8 cellular contexts compared by ENCODE assay signal in the genomic region with DNA sequence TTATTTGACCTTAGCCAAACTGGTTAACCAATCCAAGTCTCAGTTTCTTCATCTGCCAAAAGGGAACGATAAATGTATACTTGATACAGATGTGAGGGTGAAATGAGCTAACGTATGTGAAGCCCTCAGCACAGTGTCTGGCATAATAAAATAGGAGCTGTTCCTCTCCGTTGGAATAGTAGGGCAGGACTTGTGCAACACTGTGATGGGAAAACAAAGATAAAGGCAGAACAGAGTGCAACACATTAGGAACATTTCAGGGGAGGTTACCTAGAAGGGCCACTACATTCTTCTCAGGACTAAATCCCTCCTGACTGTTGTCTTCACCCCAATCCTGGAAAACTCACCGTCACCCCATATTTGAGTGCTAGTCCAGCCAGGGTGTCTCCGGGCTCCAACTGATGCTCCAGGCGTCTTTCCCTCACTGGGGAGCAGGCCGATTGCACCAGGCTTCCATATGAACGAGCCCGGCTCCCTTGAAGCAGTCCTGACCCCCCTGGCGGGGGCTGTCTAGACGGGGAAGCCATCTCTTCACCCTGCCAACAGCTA. TPM values are rescaled to one million over a fixed set of nuclear protein-coding genes. Genes with fewer than 3 reads are reported as not detected.
DNase-seq lines count a peak whose midpoint lies in the region; ATAC-seq and TF ChIP-seq lines count a peak whose summit lies in the region.

No MANE protein-coding gene starts in this region.

- H3K36me3 ChIP-seq in KOPT-K1 (ENCODE audit: insufficient read depth, low read length), result peaks cover 41% of the 10 kb centered on the region

- TF ChIP-seq CTCF in 22Rv1 (IDR thresholded peaks at IDR 0.05), result no peak
- TF ChIP-seq CTCF in coronary artery (IDR thresholded peaks at IDR 0.05), result no peak

- H3K9me3 ChIP-seq in KOPT-K1 (ENCODE audit: insufficient read depth, low read length, poor library complexity, severe bottlenecking), result no peaks in the 10 kb centered on the region

- H3K4me3 ChIP-seq in coronary artery, result peak overlapping the region; percentile 77

- H3K27ac ChIP-seq in 22Rv1 (peak overlapping the region; percentile 68), KOPT-K1 (ENCODE audit: low read depth, low read length, poor library complexity, severe bottlenecking) (peak overlapping the region; percentile 76), coronary artery (peak overlapping the region; percentile 84 to 93)

- no peak for DNase-seq in coronary artery (ENCODE audit: low spot score)
- DNase-seq in midbrain (lab: John Stamatoyannopoulos, UW), result peak; percentile 62
- no peak for DNase-seq in HT-29 (ENCODE audit: low spot score)
- DNase-seq in NCI-H1436 (lab: John Stamatoyannopoulos, UW), result no peak

- no peak for ATAC-seq in GM21737 (IDR thresholded peaks at IDR 0.05; ENCODE audit: unreplicated experiment)
- ATAC-seq in HG03460 (IDR thresholded peaks at IDR 0.05; ENCODE audit: unreplicated experiment), result no peak

RNA-seq across cellular contexts. Expression of gene LYSMD1, which starts 0.9 kb away (rescaled TPM):
- total RNA-seq in HT-29 (2014; rRNA removed; shearing (Covaris generic)), result 0.43 and 0.60 TPM in 2 replicates

RNA-seq across cellular contexts. Expression of gene SCNM1, which starts 1.1 kb away (rescaled TPM):
- total RNA-seq in HT-29 (2014; rRNA removed; shearing (Covaris generic)), result 37.6 and 48.4 TPM in 2 replicates

RNA-seq across cellular contexts. Expression of gene TNFAIP8L2, which starts 8.4 kb away (rescaled TPM):
- not detected in 2 replicates for total RNA-seq in HT-29 (2014; rRNA removed; shearing (Covaris generic))

RNA-seq across cellular contexts. Expression of gene TMOD4, which starts 11.0 kb away (rescaled TPM):
- total RNA-seq in HT-29 (2014; rRNA removed; shearing (Covaris generic)), result not detected in 2 replicates

RNA-seq across cellular contexts. Expression of gene SEMA6C, which starts 18.4 kb away (rescaled TPM):
- total RNA-seq in HT-29 (2014; rRNA removed; shearing (Covaris generic)), result 0.13 TPM in 1 of 2 replicates, not detected in the other
